Comparison of ENCODE assay signal across 8 cellular contexts in the genomic region with DNA sequence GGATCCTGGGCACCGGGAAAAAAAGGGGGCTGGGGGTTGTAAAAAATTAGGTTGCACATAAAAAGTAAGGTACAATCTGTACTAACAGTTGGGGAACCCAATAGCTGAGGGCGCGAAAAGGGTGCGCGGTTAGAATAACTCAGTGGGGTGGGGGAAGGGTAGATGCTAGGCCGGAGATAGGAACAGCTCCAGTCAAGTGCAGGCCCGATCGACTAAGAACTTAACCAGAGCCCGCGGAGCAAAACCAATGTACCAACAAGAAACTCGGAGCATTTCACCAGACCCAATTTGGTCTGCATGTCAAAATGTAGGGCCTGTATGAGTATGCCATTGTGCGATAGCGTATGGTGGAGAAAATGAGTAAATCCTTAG. TPM values are rescaled to one million over a fixed set of nuclear protein-coding genes. Genes with fewer than 3 reads are reported as not detected.
DNase-seq lines count a peak whose midpoint lies in the region; ATAC-seq, FAIRE-seq and TF ChIP-seq lines count a peak whose summit lies in the region.

No MANE protein-coding gene starts in this region.

- peaks cover 70% of the 10 kb centered on the region for H3K79me2 ChIP-seq in SU-DHL-6 (ENCODE audit: insufficient read depth, low read length)

- peaks cover 37% of the 10 kb centered on the region for H4K20me1 ChIP-seq in SU-DHL-6 (ENCODE audit: low read depth, low read length)

- H3K36me3 ChIP-seq in SU-DHL-6 (ENCODE audit: low read length) (peaks cover 32% of the 10 kb centered on the region), small intestine (ENCODE audit: control insufficient read depth in 2 of 2, insufficient read depth in 2 of 2, low read length in 2 of 2) (no peaks in the 10 kb centered on the region)

- in situ Hi-C loops in astrocyte of the spinal cord (cut with HindIII; ENCODE audit: low sequenced_read_pairs): no loop called here

- peak in 11 of 14 donors; percentile 12 to 45 (median 27) for DNase-seq in C1 segment of cervical spinal cord (lab: John Stamatoyannopoulos, UW)
- DNase-seq in HS-5 (ENCODE audit: low read depth): peak; percentile 25
- DNase-seq in astrocyte of the spinal cord (ENCODE audit: low read depth, low spot score): no peak
- DNase-seq in iPS-NIHi7 (ENCODE audit: extremely low spot score): peak; percentile 18
- DNase-seq in small intestine: peak; percentile 56

- H2AFZ ChIP-seq in SU-DHL-6 (ENCODE audit: low read depth, low read length, severe bottlenecking): no peak overlapping the region

- H3K4me2 ChIP-seq in SU-DHL-6 (ENCODE audit: low read depth, low read length, poor library complexity, severe bottlenecking): peak overlapping the region; percentile 89

- H3K27ac ChIP-seq in SU-DHL-6 (ENCODE audit: low read depth, low read length) (peak overlapping the region; percentile 88), small intestine (ENCODE audit: low read depth in 1 of 2, low read length in 1 of 2) (peak overlapping the region in 1 of 2 donors; percentile 100)

- no peak for ATAC-seq in HG03095 (IDR thresholded peaks at IDR 0.05; ENCODE audit: unreplicated experiment)
- ATAC-seq in HG02759 (IDR thresholded peaks at IDR 0.05; ENCODE audit: unreplicated experiment): no peak

- no peaks in the 10 kb centered on the region for H3K9me2 ChIP-seq in SU-DHL-6 (replicated peaks; ENCODE audit: insufficient read depth, low read length)

- peaks cover 0 to 2% of the 10 kb centered on the region in 2 donors for H3K4me1 ChIP-seq in small intestine (ENCODE audit: control insufficient read depth in 2 of 2, insufficient read depth in 1 of 2, low read depth in 1 of 2, low read length in 1 of 2)

- 0 to 1% (median 0%) methylated on average over 13 of the region's 13 CpGs for WGBS in small intestine, 3 donors

- H3F3A ChIP-seq in SU-DHL-6 (ENCODE audit: insufficient read depth): no peaks in the 10 kb centered on the region; the same call in 1 of the 2 replicates

- peak overlapping the region; percentile 99 for H3K9ac ChIP-seq in SU-DHL-6 (ENCODE audit: low read length)

- H3K27me3 ChIP-seq in SU-DHL-6 (ENCODE audit: low read length) (no peaks in the 10 kb centered on the region), small intestine (ENCODE audit: control insufficient read depth in 2 of 2, insufficient read depth in 2 of 2, low read length in 2 of 2) (no peaks in the 10 kb centered on the region)

- H3K4me3 ChIP-seq in SU-DHL-6 (ENCODE audit: insufficient read depth, low read length, poor library complexity, severe bottlenecking) (peak overlapping the region; percentile 87), astrocyte of the spinal cord (ENCODE audit: low read depth, low read length) (peak overlapping the region; percentile 98), small intestine (ENCODE audit: low read depth in 1 of 2, low read length in 2 of 2) (peak overlapping the region; percentile 94 to 96)

- no peaks in the 10 kb centered on the region for H3K9me3 ChIP-seq in SU-DHL-6 (ENCODE audit: insufficient read depth, low read length)
- no peaks in the 10 kb centered on the region for H3K9me3 ChIP-seq in small intestine (ENCODE audit: control insufficient read depth, low read depth)

- TF ChIP-seq CTCF in SU-DHL-6 (IDR thresholded peaks at IDR 0.05; ENCODE audit: insufficient read depth, low read length, poor library complexity, severe bottlenecking): no peak
- no peak for TF ChIP-seq CTCF in astrocyte of the spinal cord (IDR thresholded peaks at IDR 0.05; ENCODE audit: low read depth, low read length)

- no peak for FAIRE-seq in small intestine (lab: Jason Lieb, UNC)

RNA-seq across cellular contexts. Expression of gene HNRNPD, which starts 1.3 kb away (rescaled TPM):
- 100 to 1,000 TPM; 122 to 212 (median 129) TPM for polyA plus RNA-seq in small intestine

RNA-seq across cellular contexts. Expression of gene HNRNPDL, which starts 57.8 kb away (rescaled TPM):
- polyA plus RNA-seq in small intestine: 100 to 1,000 TPM in 2 of 3 donors, 10 to 100 TPM in 1; 96.6 to 206 (median 111) TPM

RNA-seq across cellular contexts. Expression of gene ENOPH1, which starts 57.9 kb away (rescaled TPM):
- polyA plus RNA-seq in small intestine: 10 to 100 TPM; 25.3 to 45.1 (median 30.3) TPM
